8 cellular contexts compared by ENCODE assay signal in the genomic region with DNA sequence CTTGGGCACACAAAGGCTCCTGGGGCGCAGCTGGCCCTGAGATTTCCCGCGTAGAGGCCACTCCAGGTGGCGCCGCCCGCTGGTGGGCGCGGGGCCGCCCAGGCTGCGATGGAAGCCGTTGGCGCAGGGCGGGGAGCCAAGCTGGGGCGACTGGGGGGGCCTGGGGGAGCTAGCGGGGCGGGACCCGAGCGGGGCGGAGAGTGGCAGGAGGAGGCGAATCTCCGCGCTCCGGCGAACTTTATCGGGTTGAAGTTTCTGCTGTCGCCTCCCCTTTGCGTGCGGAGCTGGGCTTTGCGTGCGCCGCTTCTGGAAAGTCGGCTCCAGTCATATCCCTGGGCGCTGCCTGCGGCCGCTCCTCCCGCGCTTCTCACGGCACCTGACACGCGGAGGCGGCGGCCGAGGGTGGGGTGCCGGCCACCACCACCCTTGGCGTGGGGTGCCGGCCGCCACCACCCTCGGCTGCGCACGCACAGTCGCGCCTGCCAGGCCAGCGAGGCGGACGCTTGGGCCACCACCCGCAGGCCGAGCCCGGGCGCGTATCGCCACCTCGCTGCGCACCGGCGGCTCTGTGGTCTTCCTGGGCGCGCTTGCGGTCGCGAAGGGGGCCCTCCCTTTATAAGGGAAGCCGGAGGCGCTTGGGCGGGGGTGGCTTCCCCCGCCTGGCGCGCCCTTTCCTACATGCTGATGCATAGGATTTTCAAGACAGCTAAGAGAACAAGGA. TPM values are rescaled to one million over a fixed set of nuclear protein-coding genes. Genes with fewer than 3 reads are reported as not detected.
DNase-seq lines count a peak whose midpoint lies in the region; ATAC-seq and TF ChIP-seq lines count a peak whose summit lies in the region.

No MANE protein-coding gene starts in this region.

- H3K4me1 Mint-ChIP-seq in CD4-positive, CD25-positive, alpha-beta regulatory T cell, result peaks cover 0 to 16% (median 0%) of the 10 kb centered on the region in 4 donors

- TF ChIP-seq CTCF in RWPE1 (conservative IDR thresholded peaks at IDR 0.05; ENCODE audit: low read depth), result peak; percentile 78

- H3K27ac Mint-ChIP-seq in CD4-positive, CD25-positive, alpha-beta regulatory T cell, result no peak overlapping the region

- no peak overlapping the region for H3K4me3 Mint-ChIP-seq in CD4-positive, CD25-positive, alpha-beta regulatory T cell

- peaks cover 13% of the 10 kb centered on the region for H3K4me1 ChIP-seq in CD4-positive, CD25-positive, alpha-beta regulatory T cell (ENCODE audit: control insufficient read depth, insufficient read depth, low read length, poor library complexity, severe bottlenecking)

- H3K36me3 ChIP-seq in CD4-positive, CD25-positive, alpha-beta regulatory T cell (ENCODE audit: control insufficient read depth, insufficient read depth, low read length), result no peaks in the 10 kb centered on the region

- ATAC-seq in CD4-positive, CD25-positive, alpha-beta regulatory T cell (ENCODE audit: low read depth in 2 of 2), result peak; percentile 14 to 35
- ATAC-seq in GM19351 (IDR thresholded peaks at IDR 0.05; ENCODE audit: unreplicated experiment) (peak; percentile 51), HG03558 (IDR thresholded peaks at IDR 0.05; ENCODE audit: extremely low read depth, unreplicated experiment) (peak; percentile 31)

- H3K36me3 Mint-ChIP-seq in CD4-positive, CD25-positive, alpha-beta regulatory T cell, result peaks cover 3% of the 10 kb centered on the region

- peaks cover 68% of the 10 kb centered on the region for H3K27me3 Mint-ChIP-seq in CD4-positive, CD25-positive, alpha-beta regulatory T cell

- POLR2A ChIA-PET in RWPE1 (lab: Yijun Ruan, JAX; ENCODE audit: low non-redundant PET), result interaction anchor here (1.3 to 1.4 kb wide), 2 partner anchors 19 to 29 kb away, joined by 4 to 7 read pairs; no protein-coding TSS in a partner anchor

- H3K27me3 ChIP-seq in CD4-positive, CD25-positive, alpha-beta regulatory T cell (ENCODE audit: control insufficient read depth, insufficient read depth, low read length), result peaks cover 14% of the 10 kb centered on the region

- no peaks in the 10 kb centered on the region for H3K9me3 ChIP-seq in CD4-positive, CD25-positive, alpha-beta regulatory T cell (ENCODE audit: control insufficient read depth in 2 of 2, low read length in 2 of 2)

- peaks cover 0 to 2% (median 0%) of the 10 kb centered on the region in 7 donors for H3K9me3 Mint-ChIP-seq in CD4-positive, CD25-positive, alpha-beta regulatory T cell

- no peak overlapping the region for H3K4me3 ChIP-seq in CD4-positive, CD25-positive, alpha-beta regulatory T cell (ENCODE audit: low read depth, low read length)

- no peak overlapping the region for H3K27ac ChIP-seq in CD4-positive, CD25-positive, alpha-beta regulatory T cell (ENCODE audit: insufficient read depth, low read length, poor library complexity, severe bottlenecking)
- peak overlapping the region; percentile 98 for H3K27ac ChIP-seq in RWPE1

- CTCF ChIA-PET in RWPE1 (lab: Yijun Ruan, JAX), result interaction anchor here (0.5 to 2.7 kb wide), 31 partner anchors 10 to 356 kb away, joined by 3 to 12 read pairs (median 4); no protein-coding TSS in a partner anchor

- DNase-seq in CD4-positive, CD25-positive, alpha-beta regulatory T cell, result peak in 1 of 3 donors; percentile 73
- DNase-seq in RWPE1 (ENCODE audit: low spot score) (peak; percentile 60), astrocyte of the hippocampus (ENCODE audit: low read depth, low spot score) (peak; percentile 93), iPS-NIHi7 (ENCODE audit: extremely low spot score) (peak; percentile 60), T-helper 9 cell (no peak)
- DNase-seq in stimulated activated CD4-positive, alpha-beta T cell treated with anti-CD3 and anti-CD28 coated beads, Interleukin-12 subunit alpha, Interleukin-12 subunit beta, amount 100 ng/mL, for 24 hours (ENCODE audit: low read depth in 2 of 2), result peak; percentile 64 to 77

RNA-seq across cellular contexts. Expression of gene CYP1B1, which starts 0.9 kb away (rescaled TPM):
- not detected for total RNA-seq in CD4-positive, CD25-positive, alpha-beta regulatory T cell
- under 1 TPM in 3 of 4 donors, not detected in 1; 0.09 to 0.36 (median 0.10) TPM for polyA plus RNA-seq in CD4-positive, CD25-positive, alpha-beta regulatory T cell
